ENCODE assay signal across 1 cellular context in genomic region chr1:156108664-156109241, GRCh38.
TF ChIP-seq lines count a peak whose summit lies in the region.

No MANE protein-coding gene starts in this region.

TF ChIP-seq in K562, 482 proteins besides CTCF, POLR2A, EP300 and RAD21:
- no peak for TF ChIP-seq CBX1 (IDR thresholded peaks at IDR 0.05; ENCODE audit: low read depth)
- TF ChIP-seq RBM25 (IDR thresholded peaks at IDR 0.05; ENCODE audit: low read depth, low read length, severe bottlenecking): peak; percentile 51
- TF ChIP-seq HNRNPUL1 (IDR thresholded peaks at IDR 0.05; ENCODE audit: low read length): no peak
- TF ChIP-seq, protein P1, sequence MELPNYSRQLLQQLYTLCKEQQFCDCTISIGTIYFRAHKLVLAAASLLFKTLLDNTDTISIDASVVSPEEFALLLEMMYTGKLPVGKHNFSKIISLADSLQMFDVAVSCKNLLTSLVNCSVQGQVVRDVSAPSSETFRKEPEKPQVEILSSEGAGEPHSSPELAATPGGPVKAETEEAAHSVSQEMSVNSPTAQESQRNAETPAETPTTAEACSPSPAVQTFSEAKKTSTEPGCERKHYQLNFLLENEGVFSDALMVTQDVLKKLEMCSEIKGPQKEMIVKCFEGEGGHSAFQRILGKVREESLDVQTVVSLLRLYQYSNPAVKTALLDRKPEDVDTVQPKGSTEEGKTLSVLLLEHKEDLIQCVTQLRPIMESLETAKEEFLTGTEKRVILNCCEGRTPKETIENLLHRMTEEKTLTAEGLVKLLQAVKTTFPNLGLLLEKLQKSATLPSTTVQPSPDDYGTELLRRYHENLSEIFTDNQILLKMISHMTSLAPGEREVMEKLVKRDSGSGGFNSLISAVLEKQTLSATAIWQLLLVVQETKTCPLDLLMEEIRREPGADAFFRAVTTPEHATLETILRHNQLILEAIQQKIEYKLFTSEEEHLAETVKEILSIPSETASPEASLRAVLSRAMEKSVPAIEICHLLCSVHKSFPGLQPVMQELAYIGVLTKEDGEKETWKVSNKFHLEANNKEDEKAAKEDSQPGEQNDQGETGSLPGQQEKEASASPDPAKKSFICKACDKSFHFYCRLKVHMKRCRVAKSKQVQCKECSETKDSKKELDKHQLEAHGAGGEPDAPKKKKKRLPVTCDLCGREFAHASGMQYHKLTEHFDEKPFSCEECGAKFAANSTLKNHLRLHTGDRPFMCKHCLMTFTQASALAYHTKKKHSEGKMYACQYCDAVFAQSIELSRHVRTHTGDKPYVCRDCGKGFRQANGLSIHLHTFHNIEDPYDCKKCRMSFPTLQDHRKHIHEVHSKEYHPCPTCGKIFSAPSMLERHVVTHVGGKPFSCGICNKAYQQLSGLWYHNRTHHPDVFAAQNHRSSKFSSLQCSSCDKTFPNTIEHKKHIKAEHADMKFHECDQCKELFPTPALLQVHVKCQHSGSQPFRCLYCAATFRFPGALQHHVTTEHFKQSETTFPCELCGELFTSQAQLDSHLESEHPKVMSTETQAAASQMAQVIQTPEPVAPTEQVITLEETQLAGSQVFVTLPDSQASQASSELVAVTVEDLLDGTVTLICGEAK (IDR thresholded peaks at IDR 0.05): no peak
- TF ChIP-seq, protein P1 (CRISPR knock-in tag; IDR thresholded peaks at IDR 0.05): no peak
- no peak for TF ChIP-seq ZNF830 (CRISPR knock-in tag; IDR thresholded peaks at IDR 0.05)
- no peak for TF ChIP-seq JUN (IDR thresholded peaks at IDR 0.05; ENCODE audit: borderline replicate concordance, low read depth, low read length)
- TF ChIP-seq JUN (CRISPR knock-in tag; IDR thresholded peaks at IDR 0.05; ENCODE audit: borderline replicate concordance): no peak
- TF ChIP-seq PCBP2 (IDR thresholded peaks at IDR 0.05; ENCODE audit: low read depth, low read length, poor library complexity, severe bottlenecking): no peak
- TF ChIP-seq, protein P2, sequence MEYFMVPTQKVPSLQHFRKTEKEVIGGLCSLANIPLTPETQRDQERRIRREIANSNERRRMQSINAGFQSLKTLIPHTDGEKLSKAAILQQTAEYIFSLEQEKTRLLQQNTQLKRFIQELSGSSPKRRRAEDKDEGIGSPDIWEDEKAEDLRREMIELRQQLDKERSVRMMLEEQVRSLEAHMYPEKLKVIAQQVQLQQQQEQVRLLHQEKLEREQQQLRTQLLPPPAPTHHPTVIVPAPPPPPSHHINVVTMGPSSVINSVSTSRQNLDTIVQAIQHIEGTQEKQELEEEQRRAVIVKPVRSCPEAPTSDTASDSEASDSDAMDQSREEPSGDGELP (CRISPR knock-in tag; IDR thresholded peaks at IDR 0.05; ENCODE audit: borderline replicate concordance): no peak
- TF ChIP-seq ESRRA (IDR thresholded peaks at IDR 0.05; ENCODE audit: borderline replicate concordance, low read depth): peak; percentile 60; the same call in 1 of the 2 replicates
- no peak for TF ChIP-seq ZNF695 (CRISPR knock-in tag; IDR thresholded peaks at IDR 0.05)
- TF ChIP-seq MEIS2 (IDR thresholded peaks at IDR 0.05; ENCODE audit: partially characterized antibody): no peak
- no peak for TF ChIP-seq E2F3 (CRISPR knock-in tag; IDR thresholded peaks at IDR 0.05)
- no peak for TF ChIP-seq HDGF (IDR thresholded peaks at IDR 0.05)
